Comparison of ENCODE assay signal across 21 cellular contexts in the genomic region with DNA sequence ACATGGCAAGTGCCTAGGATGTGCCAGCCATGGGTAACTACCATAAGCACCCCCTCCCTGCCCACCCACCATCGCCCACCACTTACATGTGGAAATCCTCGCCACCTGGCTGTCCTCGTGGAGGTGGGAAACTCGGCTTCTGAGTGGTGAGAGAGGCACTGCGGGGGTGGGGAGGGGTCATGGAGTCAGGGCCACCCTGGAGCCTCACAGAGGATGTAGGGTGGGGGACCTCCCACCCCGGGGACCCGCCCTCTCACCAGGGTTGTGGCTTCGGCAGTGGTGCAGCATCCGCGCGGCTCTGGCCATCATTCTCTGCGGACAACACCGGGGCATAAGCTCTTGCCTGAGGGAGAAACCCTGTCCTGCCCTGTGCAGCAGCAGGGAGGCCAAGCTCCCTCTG. TPM values are rescaled to one million over a fixed set of nuclear protein-coding genes. Genes with fewer than 3 reads are reported as not detected.
DNase-seq lines count a peak whose midpoint lies in the region; ATAC-seq, FAIRE-seq and TF ChIP-seq lines count a peak whose summit lies in the region.
"Had no signal": no experiment of that assay in that cellular context is flagged by ENCODE, and none has a peak within 500 bp of the region (broad histone marks: within the 10 kb centered on the region; RNA-seq: fewer than 3 reads in every experiment).

No MANE protein-coding gene starts in this region.

- H3K27me3 ChIP-seq in BLaER1 (no peaks in the 10 kb centered on the region), lung (ENCODE audit: control insufficient read depth, insufficient read depth) (no peaks in the 10 kb centered on the region)

- WGBS in lung, 2 donors: 90% methylated on average over 13 of the region's 13 CpGs

- H4K20me1 ChIP-seq in BLaER1: no peaks in the 10 kb centered on the region

- no peak for TF ChIP-seq CTCF in brain (conservative IDR thresholded peaks at IDR 0.05)
- TF ChIP-seq CTCF in lung (IDR thresholded peaks at IDR 0.05; ENCODE audit: control extremely low read depth, extremely low read depth): no peak

- H3K27ac Mint-ChIP-seq in brain: peak overlapping the region in 3 of 5 experiments; percentile 73 to 95 (median 93)

- H3K4me1 Mint-ChIP-seq in brain: peaks cover 90% of the 10 kb centered on the region

- H3K9me3 Mint-ChIP-seq in brain: no peaks in the 10 kb centered on the region
- H3K9me3 Mint-ChIP-seq: CD8-positive, alpha-beta T cell; dendritic cell treated with granulocyte-macrophage colony-stimulating factor and Interleukin-4, amounts not matched to agents 40 ng/mL and 50 ng/mL, for 4 days; neural crest cell had no signal

- H3K9ac ChIP-seq in BLaER1: no peak overlapping the region
- H3K9ac ChIP-seq: KMS-11 had no signal

- H3K4me1 ChIP-seq in BLaER1 (peaks cover 78% of the 10 kb centered on the region), lung (ENCODE audit: control insufficient read depth in 2 of 2, insufficient read depth in 2 of 2, low read length in 2 of 2) (peaks cover 13 to 34% of the 10 kb centered on the region in 2 donors)

- DNase-seq in lung (ENCODE audit: low spot score): no peak
- peak in 1 of 49 donors; percentile 35 for DNase-seq in substantia nigra (lab: John Stamatoyannopoulos, UW)
- DNase-seq in frontal cortex (ENCODE audit: low spot score in 2 of 2): no peak
- no peak for DNase-seq in stimulated activated naive CD4-positive, alpha-beta T cell treated with Interleukin-2 at 50 U/mL for 16 hours (lab: John Stamatoyannopoulos, UW)
- no peak for DNase-seq in midbrain (lab: John Stamatoyannopoulos, UW)
- DNase-seq: CD8-positive, alpha-beta T cell; mesendoderm; NCI-H1105; PC-3; stimulated activated CD4-positive, alpha-beta T cell treated with anti-CD3 and anti-CD28 coated beads, Interleukin-4, amount 100 ng/mL, for 1 hour had no signal

- H3K9me3 ChIP-seq in BLaER1: no peaks in the 10 kb centered on the region
- no peaks in the 10 kb centered on the region for H3K9me3 ChIP-seq in lung (ENCODE audit: control insufficient read depth in 2 of 2, insufficient read depth in 1 of 2, low read length in 1 of 2)

- no peak overlapping the region for H3K4me3 Mint-ChIP-seq in brain
- H3K4me3 Mint-ChIP-seq: CD8-positive, alpha-beta T cell; dendritic cell treated with granulocyte-macrophage colony-stimulating factor and Interleukin-4, amounts not matched to agents 40 ng/mL and 50 ng/mL, for 4 days; neural crest cell had no signal

- no peak for ATAC-seq in lung (ENCODE audit: insufficient read depth, low FRiP score)
- ATAC-seq in HG03354 (IDR thresholded peaks at IDR 0.05; ENCODE audit: poor library complexity, severe bottlenecking, unreplicated experiment): no peak
- ATAC-seq: CD8-positive, alpha-beta T cell; PC-3 had no signal

- H3K27ac ChIP-seq in BLaER1 (0 out of 2 replicates have a peak overlapping the region, but pooled peaks have one; percentile 97), lung (ENCODE audit: low read depth in 1 of 2, low read length in 1 of 2) (peak overlapping the region; percentile 72 to 87), substantia nigra (ENCODE audit: low read depth, low read length, poor library complexity, severe bottlenecking) (peak overlapping the region; percentile 95)
- H3K27ac ChIP-seq: epithelial cell of prostate, KMS-11 had no signal

- FAIRE-seq in frontal cortex (lab: Jason Lieb, UNC): no peak
- FAIRE-seq: astrocyte, GM19239, H54, urothelium cell line had no signal

- H3K36me3 Mint-ChIP-seq in brain: no peaks in the 10 kb centered on the region
- H3K36me3 Mint-ChIP-seq: CD8-positive, alpha-beta T cell had no signal

- no peaks in the 10 kb centered on the region; the same call in 1 of the 2 replicates for H3K36me3 ChIP-seq in BLaER1
- H3K36me3 ChIP-seq in lung (ENCODE audit: control insufficient read depth in 2 of 2, insufficient read depth in 2 of 2, low read length in 2 of 2): no peaks in the 10 kb centered on the region

- peak overlapping the region; percentile 100 for H3K4me2 ChIP-seq in BLaER1
- H3K4me2 ChIP-seq: KMS-11 had no signal

- H3K27me3 Mint-ChIP-seq in brain: peaks cover 3% of the 10 kb centered on the region

- H3K4me3 ChIP-seq in BLaER1: no peak overlapping the region
- H3K4me3 ChIP-seq in lung: no peak overlapping the region

RNA-seq across cellular contexts. Expression of gene ENDOU, which starts 12.6 kb away (rescaled TPM):
- polyA plus RNA-seq in brain (ENCODE audit: insufficient read depth, low read depth, low replicate concordance): 0.80 TPM
- total RNA-seq in lung: under 1 TPM in 1 of 2 donors, not detected in 1; 0.31 TPM
- polyA plus RNA-seq in lung: under 1 TPM; 0.07 to 0.45 TPM
- total RNA-seq in frontal cortex: not detected
- total RNA-seq: astrocyte, neural crest cell, PC-3 had no signal

RNA-seq across cellular contexts. Expression of gene RAPGEF3, which starts 20.7 kb away (rescaled TPM):
- 10.3 TPM for polyA plus RNA-seq in brain (ENCODE audit: insufficient read depth, low read depth, low replicate concordance)
- 10 to 100 TPM; 11.3 to 26.5 TPM for total RNA-seq in lung
- polyA plus RNA-seq in lung: 10 to 100 TPM in 1 of 2 donors, 1 to 10 TPM in 1; 8.3 to 40.4 TPM
- total RNA-seq in frontal cortex: 7.7 TPM

RNA-seq across cellular contexts. Expression of gene RPAP3, which starts 32.1 kb away (rescaled TPM):
- polyA plus RNA-seq in brain (ENCODE audit: insufficient read depth, low read depth, low replicate concordance) (6.2 TPM), lung (10 to 100 TPM in 1 of 2 donors, 1 to 10 TPM in 1; 9.5 to 10.8 TPM)
- total RNA-seq in lung (10 to 100 TPM; 18.9 to 19.9 TPM), frontal cortex (23.6 TPM)

RNA-seq across cellular contexts. Expression of gene SLC48A1, which starts 35.1 kb away (rescaled TPM):
- polyA plus RNA-seq in brain (ENCODE audit: insufficient read depth, low read depth, low replicate concordance): 77.4 TPM
- total RNA-seq in lung: 10 to 100 TPM; 16.9 to 31.3 TPM
- 10 to 100 TPM; 16.8 to 24.5 TPM for polyA plus RNA-seq in lung
- total RNA-seq in frontal cortex: 8.6 TPM
